12 cellular contexts compared by ENCODE assay signal in genomic region chr9:124794902-124795491, GRCh38. TPM values are rescaled to one million over a fixed set of nuclear protein-coding genes. Genes with fewer than 3 reads are reported as not detected.
DNase-seq lines count a peak whose midpoint lies in the region; ATAC-seq and TF ChIP-seq lines count a peak whose summit lies in the region.
"Had no signal": no experiment of that assay in that cellular context is flagged by ENCODE, and none has a peak within 500 bp of the region (broad histone marks: within the 10 kb centered on the region; RNA-seq: fewer than 3 reads in every experiment).

No MANE protein-coding gene starts in this region.

- H3K9me3 ChIP-seq in mammary epithelial cell (replicated peaks; ENCODE audit: insufficient read depth, low read length), result no peaks in the 10 kb centered on the region
- H3K9me3 ChIP-seq in OCI-LY3 (ENCODE audit: insufficient read depth, low read length), result no peaks in the 10 kb centered on the region
- no peaks in the 10 kb centered on the region for H3K9me3 ChIP-seq in esophagus muscularis mucosa
- no peaks in the 10 kb centered on the region for H3K9me3 ChIP-seq in stomach
- H3K9me3 ChIP-seq in tibial artery, result no peaks in the 10 kb centered on the region

- H3K79me2 ChIP-seq in mammary epithelial cell (ENCODE audit: insufficient read depth, low read length) (no peaks in the 10 kb centered on the region), OCI-LY3 (ENCODE audit: low read length) (no peaks in the 10 kb centered on the region)

- TF ChIP-seq EP300 in esophagus muscularis mucosa (IDR thresholded peaks at IDR 0.05), result no peak
- TF ChIP-seq EP300 in stomach (IDR thresholded peaks at IDR 0.05), result no peak

- H4K20me1 ChIP-seq in mammary epithelial cell (ENCODE audit: insufficient read depth, low read length) (no peaks in the 10 kb centered on the region), OCI-LY3 (ENCODE audit: insufficient read depth, low read length) (no peaks in the 10 kb centered on the region)

- H3K27me3 ChIP-seq in mammary epithelial cell (ENCODE audit: insufficient read depth, low read length), result no peaks in the 10 kb centered on the region
- no peaks in the 10 kb centered on the region for H3K27me3 ChIP-seq in OCI-LY3 (ENCODE audit: low read depth, low read length)
- no peaks in the 10 kb centered on the region for H3K27me3 ChIP-seq in esophagus muscularis mucosa
- no peaks in the 10 kb centered on the region for H3K27me3 ChIP-seq in stomach
- H3K27me3 ChIP-seq in tibial artery, result peaks cover 0 to 22% of the 10 kb centered on the region in 2 donors

- H3K27me3 Mint-ChIP-seq in MCF 10A (ENCODE audit: insufficient read depth, unreplicated experiment), result no peaks in the 10 kb centered on the region

- dilution Hi-C loops in mammary epithelial cell (cut with HindIII; ENCODE audit: low sequenced_read_pairs), result loop anchor here (5.0 kb wide), 1 partner anchor 42 kb away; no protein-coding TSS in a partner anchor

- H3K4me3 Mint-ChIP-seq in MCF 10A (ENCODE audit: unreplicated experiment), result no peak overlapping the region
- H3K4me3 Mint-ChIP-seq: activated CD8-positive, alpha-beta memory T cell treated with anti-CD3 and anti-CD28 coated beads, Interleukin-2, amount 10 ng/mL, durations not matched to agents 7 days and 5 days; activated naive CD8-positive, alpha-beta T cell treated with anti-CD3 and anti-CD28 coated beads for 36 hours had no signal

- H3K4me2 ChIP-seq in mammary epithelial cell (ENCODE audit: insufficient read depth, low read depth, low read length) (no peak overlapping the region), OCI-LY3 (ENCODE audit: low read length) (no peak overlapping the region)

- CTCF ChIA-PET in MCF 10A (lab: Yijun Ruan, JAX) (interaction anchor here (0.6 to 6.7 kb wide), 13 partner anchors 16 to 106 kb away, joined by 3 to 64 read pairs (median 3); partner anchors contain the start of gene WDR38), mammary epithelial cell (lab: Charles Lee; ENCODE audit: low non-redundant PET) (no interaction called here)

- H3K27ac ChIP-seq in mammary epithelial cell (ENCODE audit: insufficient read depth, low read depth, low read length) (no peak overlapping the region), OCI-LY3 (ENCODE audit: low read length) (no peak overlapping the region), esophagus muscularis mucosa (replicated peaks in 1 of 4) (peak overlapping the region in 3 of 4 donors; percentile 59 to 64 (median 64)), stomach (peak overlapping the region in 2 of 5 donors; percentile 14 to 38), tibial artery (no peak overlapping the region)

- H3K9ac ChIP-seq in mammary epithelial cell (ENCODE audit: insufficient read depth, low read length) (no peak overlapping the region), OCI-LY3 (ENCODE audit: low read length) (no peak overlapping the region)

- no peaks in the 10 kb centered on the region for H3K4me1 ChIP-seq in mammary epithelial cell (ENCODE audit: insufficient read depth, low read length)
- H3K4me1 ChIP-seq in OCI-LY3 (ENCODE audit: low read length), result peaks cover 6% of the 10 kb centered on the region
- peaks cover 51 to 77% (median 66%) of the 10 kb centered on the region in 4 donors for H3K4me1 ChIP-seq in esophagus muscularis mucosa
- H3K4me1 ChIP-seq in stomach, result peaks cover 6 to 26% (median 7%) of the 10 kb centered on the region in 4 donors
- peaks cover 0 to 12% (median 0%) of the 10 kb centered on the region in 4 donors for H3K4me1 ChIP-seq in tibial artery

- BruUV-seq in MCF 10A (replicated peaks; lab: Mats Ljungman, UMichigan) (no TSS peak), mammary epithelial cell (replicated peaks; lab: Mats Ljungman, UMichigan) (no TSS peak)

- POLR2A ChIA-PET in MCF 10A (lab: Yijun Ruan, JAX), result interaction anchor here (1.1 to 1.3 kb wide), 2 partner anchors 40 to 55 kb away, joined by 3 to 4 read pairs; no protein-coding TSS in a partner anchor

- no peaks in the 10 kb centered on the region for H3K36me3 Mint-ChIP-seq in MCF 10A (ENCODE audit: insufficient read depth, unreplicated experiment)
- H3K36me3 Mint-ChIP-seq: activated CD8-positive, alpha-beta memory T cell treated with anti-CD3 and anti-CD28 coated beads, Interleukin-2, amount 10 ng/mL, durations not matched to agents 7 days and 5 days; activated naive CD8-positive, alpha-beta T cell treated with anti-CD3 and anti-CD28 coated beads for 36 hours had no signal

- TF ChIP-seq POLR2A in esophagus muscularis mucosa (IDR thresholded peaks at IDR 0.05; ENCODE audit: low read depth) (no peak), stomach (IDR thresholded peaks at IDR 0.05) (no peak)

- H3K27ac Mint-ChIP-seq in MCF 10A (ENCODE audit: low read depth, unreplicated experiment), result no peak overlapping the region
- H3K27ac Mint-ChIP-seq: activated CD8-positive, alpha-beta memory T cell treated with anti-CD3 and anti-CD28 coated beads, Interleukin-2, amount 10 ng/mL, durations not matched to agents 7 days and 5 days; activated naive CD8-positive, alpha-beta T cell treated with anti-CD3 and anti-CD28 coated beads for 36 hours had no signal

- no peaks in the 10 kb centered on the region for H3K36me3 ChIP-seq in mammary epithelial cell (ENCODE audit: insufficient read depth, low read length)
- no peaks in the 10 kb centered on the region for H3K36me3 ChIP-seq in OCI-LY3 (replicated peaks; ENCODE audit: low read depth, low read length)
- peaks cover 0 to 12% (median 2%) of the 10 kb centered on the region in 4 donors for H3K36me3 ChIP-seq in esophagus muscularis mucosa
- no peaks in the 10 kb centered on the region for H3K36me3 ChIP-seq in stomach
- H3K36me3 ChIP-seq in tibial artery, result no peaks in the 10 kb centered on the region

- no peak for TF ChIP-seq CTCF in MCF 10A (IDR thresholded peaks at IDR 0.05; ENCODE audit: unreplicated experiment)
- TF ChIP-seq CTCF in mammary epithelial cell (conservative IDR thresholded peaks at IDR 0.05 in 1 of 2, IDR thresholded peaks at IDR 0.05 in 1 of 2; ENCODE audit: extremely low read depth in 1 of 2, insufficient read depth in 1 of 2, low read depth in 1 of 2, low read length in 2 of 2), result peak in 1 of 2 donors; percentile 40
- peak; percentile 25 for TF ChIP-seq CTCF in OCI-LY3 (IDR thresholded peaks at IDR 0.05; ENCODE audit: low read depth, low read length)
- TF ChIP-seq CTCF in esophagus muscularis mucosa (IDR thresholded peaks at IDR 0.05), result no peak
- peak in 2 of 7 experiments; percentile 25 to 36 for TF ChIP-seq CTCF in stomach (IDR thresholded peaks at IDR 0.05)
- TF ChIP-seq CTCF in tibial artery (IDR thresholded peaks at IDR 0.05), result no peak

- H2AFZ ChIP-seq in mammary epithelial cell (ENCODE audit: low read depth, low read length) (no peak overlapping the region), OCI-LY3 (ENCODE audit: low read depth, low read length) (no peak overlapping the region)

- DNase-seq in MCF 10A (ENCODE audit: unreplicated experiment), result peak; percentile 49
- no peak for DNase-seq in mammary epithelial cell
- no peak for DNase-seq in esophagus muscularis mucosa (ENCODE audit: extremely low spot score)
- peak; percentile 48 for DNase-seq in stomach
- no peak for DNase-seq in NCI-H526 (lab: John Stamatoyannopoulos, UW)
- DNase-seq in tibial artery, result no peak
- DNase-seq: activated CD8-positive, alpha-beta memory T cell treated with anti-CD3 and anti-CD28 coated beads, Interleukin-2, amount 10 ng/mL, durations not matched to agents 7 days and 5 days; activated naive CD8-positive, alpha-beta T cell treated with anti-CD3 and anti-CD28 coated beads for 36 hours; EL; kidney glomerular epithelial cell had no signal

- intact Hi-C loops in MCF 10A (cut with micrococcal nuclease) (no loop called here), mammary epithelial cell (cut with micrococcal nuclease) (loop anchor here (1.0 kb wide), 1 partner anchor 58 kb away; the partner anchor contains the start of gene WDR38), esophagus muscularis mucosa (cut with DNase I) (no loop called here), stomach (cut with DNase I; ENCODE audit: low total_unique reads) (no loop called here), tibial artery (cut with DNase I; ENCODE audit: low total_unique reads) (no loop called here)

- no peaks in the 10 kb centered on the region for H3K9me3 Mint-ChIP-seq in MCF 10A (ENCODE audit: unreplicated experiment)
- H3K9me3 Mint-ChIP-seq: activated naive CD8-positive, alpha-beta T cell treated with anti-CD3 and anti-CD28 coated beads for 36 hours had no signal

- H3K4me3 ChIP-seq in mammary epithelial cell (replicated peaks in 1 of 3; ENCODE audit: insufficient read depth in 1 of 3, low read depth in 2 of 3, low read length in 3 of 3), result no peak overlapping the region
- H3K4me3 ChIP-seq in OCI-LY3 (ENCODE audit: low read length), result no peak overlapping the region
- H3K4me3 ChIP-seq in esophagus muscularis mucosa, result no peak overlapping the region
- H3K4me3 ChIP-seq in stomach, result no peak overlapping the region
- no peak overlapping the region for H3K4me3 ChIP-seq in tibial artery

- in situ Hi-C loops in mammary epithelial cell (cut with MboI; ENCODE audit: low sequenced_read_pairs in 2 of 2), result no loop called here

- H3K4me1 Mint-ChIP-seq in MCF 10A (ENCODE audit: insufficient read depth, unreplicated experiment), result peaks cover 5% of the 10 kb centered on the region
- H3K4me1 Mint-ChIP-seq: activated CD8-positive, alpha-beta memory T cell treated with anti-CD3 and anti-CD28 coated beads, Interleukin-2, amount 10 ng/mL, durations not matched to agents 7 days and 5 days; activated naive CD8-positive, alpha-beta T cell treated with anti-CD3 and anti-CD28 coated beads for 36 hours had no signal

- ATAC-seq in HG03097 (IDR thresholded peaks at IDR 0.05; ENCODE audit: low FRiP score, unreplicated experiment), result no peak
- ATAC-seq: activated CD8-positive, alpha-beta memory T cell treated with anti-CD3 and anti-CD28 coated beads, Interleukin-2, amount 10 ng/mL, durations not matched to agents 7 days and 5 days had no signal

- 91% methylated on average over 8 of the region's 11 CpGs for WGBS in mammary epithelial cell (ENCODE audit: low coverage, missing lambda C conversion rate)
- 94% methylated on average over 6 of the region's 11 CpGs for WGBS in esophagus muscularis mucosa
- WGBS in stomach, 5 donors, result 48 to 63% (median 56%) methylated on average over 7 to 11 of the region's 11 CpGs

RNA-seq across cellular contexts. Expression of gene OLFML2A, which starts 18.1 kb away (rescaled TPM):
- 0.21 and 0.25 TPM in 2 replicates for total RNA-seq in MCF 10A (2022)
- total RNA-seq in mammary epithelial cell, result 1 to 10 TPM; 4.2 to 6.2 TPM
- polyA plus RNA-seq in mammary epithelial cell, result 1.6 TPM
- polyA minus RNA-seq in mammary epithelial cell, result 2.3 TPM
- total RNA-seq in esophagus muscularis mucosa, result 10 to 100 TPM; 39.0 to 98.9 (median 60.3) TPM
- 10 to 100 TPM in 1 of 5 donors, 1 to 10 TPM in 4; 1.7 to 91.2 (median 4.1) TPM for total RNA-seq in stomach
- polyA plus RNA-seq in stomach, result 1 to 10 TPM in 1 of 3 donors, under 1 TPM in 2; 0.56 to 3.9 (median 0.61) TPM
- total RNA-seq: activated CD8-positive, alpha-beta memory T cell treated with anti-CD3 and anti-CD28 coated beads, Interleukin-2, amount 10 ng/mL, durations not matched to agents 7 days and 5 days; activated naive CD8-positive, alpha-beta T cell treated with anti-CD3 and anti-CD28 coated beads for 36 hours had no signal

RNA-seq across cellular contexts. Expression of gene NR6A1, which starts 23.9 kb away (rescaled TPM):
- total RNA-seq in MCF 10A (2022), result 0.91 and 2.0 TPM in 2 replicates
- total RNA-seq in mammary epithelial cell, result 1 to 10 TPM; 3.2 to 4.8 TPM
- polyA plus RNA-seq in mammary epithelial cell, result 0.76 TPM
- polyA minus RNA-seq in mammary epithelial cell, result 1.1 TPM
- 1 to 10 TPM; 1.8 to 2.8 (median 2.0) TPM for total RNA-seq in esophagus muscularis mucosa
- total RNA-seq in stomach, result 1 to 10 TPM in 4 of 5 donors, not detected in 1; 1.5 to 3.2 (median 2.9) TPM
- polyA plus RNA-seq in stomach, result under 1 TPM; 0.15 to 0.60 (median 0.44) TPM

RNA-seq across cellular contexts. Expression of gene WDR38, which starts 58.3 kb away (rescaled TPM):
- total RNA-seq in MCF 10A (2022) (not detected in 2 replicates), mammary epithelial cell (not detected), esophagus muscularis mucosa (under 1 TPM in 1 of 4 donors, not detected in 3; 0.32 TPM), stomach (not detected)
- polyA plus RNA-seq in mammary epithelial cell (not detected), stomach (not detected)
- polyA minus RNA-seq in mammary epithelial cell, result not detected
- total RNA-seq: activated CD8-positive, alpha-beta memory T cell treated with anti-CD3 and anti-CD28 coated beads, Interleukin-2, amount 10 ng/mL, durations not matched to agents 7 days and 5 days; activated naive CD8-positive, alpha-beta T cell treated with anti-CD3 and anti-CD28 coated beads for 36 hours had no signal

Comparison
In these comparisons a context has a peak if more than half of its experiments do, and no peak if none do; other contexts are left out.
1. DNase-seq: peak in MCF 10A (single experiment) and stomach (single experiment); none in mammary epithelial cell (single experiment), esophagus muscularis mucosa (single experiment), NCI-H526 (0 of 2) and tibial artery (0 of 2).
2. H3K27ac ChIP-seq: peak in esophagus muscularis mucosa (3 of 4); none in mammary epithelial cell (single experiment), OCI-LY3 (single experiment) and tibial artery (0 of 2).